ENCODE assay signal across 17 cellular contexts in the genomic region with DNA sequence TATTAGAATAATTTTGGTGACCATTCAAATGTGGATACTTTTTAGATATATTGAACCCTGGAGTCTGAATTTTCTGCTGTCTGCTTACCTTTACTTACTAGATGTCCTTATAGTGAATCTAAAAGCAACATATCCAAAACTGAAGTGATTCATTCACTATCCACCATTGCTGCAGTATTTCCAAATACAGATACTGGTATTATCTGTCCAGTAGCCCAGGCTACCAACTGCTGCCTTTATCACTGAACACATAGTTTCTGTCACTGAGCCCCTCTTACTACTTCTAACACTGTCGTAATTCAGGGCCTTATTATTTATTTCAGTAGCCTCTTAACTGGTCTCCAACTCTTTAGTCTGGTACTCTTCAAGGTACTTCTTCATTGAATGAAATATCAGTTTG. TPM values are rescaled to one million over a fixed set of nuclear protein-coding genes. Genes with fewer than 3 reads are reported as not detected.
DNase-seq lines count a peak whose midpoint lies in the region; TF ChIP-seq lines count a peak whose summit lies in the region.
"Had no signal": no experiment of that assay in that cellular context is flagged by ENCODE, and none has a peak within 500 bp of the region (broad histone marks: within the 10 kb centered on the region; RNA-seq: fewer than 3 reads in every experiment).

No MANE protein-coding gene starts in this region.

- no peak overlapping the region for H2AFZ ChIP-seq in PC-9
- H2AFZ ChIP-seq: parathyroid adenoma had no signal

- peaks cover 91% of the 10 kb centered on the region for H3K79me2 ChIP-seq in PC-9 (ENCODE audit: low read depth)

- H3K4me2 ChIP-seq in PC-9 = peak overlapping the region; percentile 63

- no peaks in the 10 kb centered on the region for H3K36me3 ChIP-seq in breast epithelium
- H3K36me3 ChIP-seq in PC-9 (ENCODE audit: low read depth) = no peaks in the 10 kb centered on the region
- H3K36me3 ChIP-seq: SJCRH30 had no signal

- no peak for DNase-seq in MCF 10A (ENCODE audit: unreplicated experiment)
- DNase-seq in breast epithelium (ENCODE audit: low spot score in 2 of 2) = no peak
- no peak for DNase-seq in PC-9
- no peak for DNase-seq in epithelial cell of prostate (ENCODE audit: low read depth, low spot score)
- no peak for DNase-seq in type B pancreatic cell (ENCODE audit: extremely low spot score, unreplicated experiment)
- no peak for DNase-seq in SKM-1 (lab: John Stamatoyannopoulos, UW; ENCODE audit: unreplicated experiment)
- no peak for DNase-seq in GM19238 (ENCODE audit: insufficient read length, low spot score)
- no peak for DNase-seq in GM13976 (ENCODE audit: low spot score)
- DNase-seq: activated CD8-positive, alpha-beta memory T cell treated with anti-CD3 and anti-CD28 coated beads, Interleukin-2, amount 50 U/mL, for 48 hours; central memory CD4-positive, alpha-beta T cell; COR-L47; NCI-H2029 treated with DMSO at 0.1 percent for 48 hours; NCI-H526; SJCRH30; stimulated activated CD4-positive, alpha-beta T cell treated with anti-CD3 and anti-CD28 coated beads, Interleukin-1b, Interleukin-23, amount 100 ng/mL, for 48 hours had no signal

- BruUV-seq in MCF 10A (replicated peaks; lab: Mats Ljungman, UMichigan) (TSS peak; percentile 85), PC-9 (replicated peaks; lab: Mats Ljungman, UMichigan) (TSS peak; percentile 93)

- H4K20me1 ChIP-seq in PC-9 (ENCODE audit: insufficient read depth) = no peaks in the 10 kb centered on the region

- no peaks in the 10 kb centered on the region for H3K9me3 Mint-ChIP-seq in MCF 10A (ENCODE audit: unreplicated experiment)
- H3K9me3 Mint-ChIP-seq in type B pancreatic cell = no peaks in the 10 kb centered on the region

- H3F3A ChIP-seq in PC-9 (ENCODE audit: insufficient read depth, low read depth) = peaks cover 54% of the 10 kb centered on the region

- peak overlapping the region; percentile 3 for H3K4me3 Mint-ChIP-seq in MCF 10A (ENCODE audit: unreplicated experiment)
- no peak overlapping the region for H3K4me3 Mint-ChIP-seq in type B pancreatic cell

- in situ Hi-C loops in GM13976 (cut with MboI; ENCODE audit: low sequenced_read_pairs, unreplicated experiment) = no loop called here

- H3K4me3 ChIP-seq in breast epithelium (no peak overlapping the region), PC-9 (no peak overlapping the region)
- H3K4me3 ChIP-seq: SJCRH30 had no signal

- TF ChIP-seq CTCF in MCF 10A (IDR thresholded peaks at IDR 0.05; ENCODE audit: unreplicated experiment) = no peak
- TF ChIP-seq CTCF in breast epithelium (IDR thresholded peaks at IDR 0.05) = no peak
- TF ChIP-seq CTCF in PC-9 (conservative IDR thresholded peaks at IDR 0.05) = no peak
- no peak for TF ChIP-seq CTCF in type B pancreatic cell (conservative IDR thresholded peaks at IDR 0.05)
- no peak for TF ChIP-seq CTCF in GM13976 (IDR thresholded peaks at IDR 0.05; ENCODE audit: borderline replicate concordance, control extremely low read depth, extremely low read depth, insufficient read depth, missing control alignments)

- H3K27ac Mint-ChIP-seq in MCF 10A (ENCODE audit: low read depth, unreplicated experiment) (peak overlapping the region; percentile 85), type B pancreatic cell (peak overlapping the region; percentile 79)

- TF ChIP-seq POLR2A in breast epithelium (IDR thresholded peaks at IDR 0.05) = no peak

- POLR2A ChIA-PET in MCF 10A (lab: Yijun Ruan, JAX) (interaction anchor here (0.6 to 1.4 kb wide), 12 partner anchors 9 to 725 kb away, joined by 3 to 14 read pairs (median 4); a partner anchor contains a TSS), PC-9 (lab: Charles Lee; ENCODE audit: unreplicated experiment) (interaction anchor here (0.5 to 1.0 kb wide), 2 partner anchors 31 to 47 kb away, joined by 4 to 22 read pairs; no protein-coding TSS in a partner anchor)

- CTCF ChIA-PET in MCF 10A (lab: Yijun Ruan, JAX) (interaction anchor here (0.6 kb wide), 1 partner anchor 23 kb away, joined by 5 read pairs; no protein-coding TSS in a partner anchor), PC-9 (lab: Charles Lee) (interaction anchor here (0.7 kb wide), 1 partner anchor 208 kb away, joined by 3 read pairs; no protein-coding TSS in a partner anchor)

- H3K4me1 ChIP-seq in breast epithelium (peaks cover 0 to 11% of the 10 kb centered on the region in 2 donors), PC-9 (replicated peaks; ENCODE audit: insufficient read depth) (peaks cover 57% of the 10 kb centered on the region)
- H3K4me1 ChIP-seq: parathyroid adenoma had no signal

- H3K4me1 Mint-ChIP-seq in MCF 10A (ENCODE audit: insufficient read depth, unreplicated experiment) (peaks cover 66% of the 10 kb centered on the region), type B pancreatic cell (ENCODE audit: unreplicated experiment) (peaks cover 18% of the 10 kb centered on the region)

- H3K9me3 ChIP-seq in breast epithelium (no peaks in the 10 kb centered on the region), PC-9 (ENCODE audit: insufficient read depth, low read depth) (no peaks in the 10 kb centered on the region)
- H3K9me3 ChIP-seq: SJCRH30 had no signal

- no peaks in the 10 kb centered on the region for H3K9me2 ChIP-seq in PC-9 (ENCODE audit: insufficient read depth)

- H3K36me3 Mint-ChIP-seq in MCF 10A (ENCODE audit: insufficient read depth, unreplicated experiment) (peaks cover 10% of the 10 kb centered on the region), type B pancreatic cell (peaks cover 5% of the 10 kb centered on the region)

- no peaks in the 10 kb centered on the region for H3K27me3 ChIP-seq in breast epithelium
- no peaks in the 10 kb centered on the region for H3K27me3 ChIP-seq in PC-9 (ENCODE audit: insufficient read depth, low read depth)
- H3K27me3 ChIP-seq: SJCRH30 had no signal

- intact Hi-C loops in MCF 10A (cut with micrococcal nuclease) (no loop called here), breast epithelium (cut with DNase I; ENCODE audit: low total_unique reads) (no loop called here), PC-9 (cut with micrococcal nuclease; ENCODE audit: unreplicated experiment) (no loop called here)

- H3K27ac ChIP-seq in breast epithelium = peak overlapping the region in 1 of 2 donors; percentile 59
- H3K27ac ChIP-seq in PC-9 = peak overlapping the region; percentile 91
- H3K27ac ChIP-seq in epithelial cell of prostate = peak overlapping the region; percentile 92
- H3K27ac ChIP-seq: HL-60, parathyroid adenoma, SJCRH30 had no signal

- no peaks in the 10 kb centered on the region for H3K27me3 Mint-ChIP-seq in MCF 10A (ENCODE audit: insufficient read depth, unreplicated experiment)
- no peaks in the 10 kb centered on the region for H3K27me3 Mint-ChIP-seq in type B pancreatic cell

RNA-seq across cellular contexts. Expression of a gene that starts 49.2 kb away (rescaled TPM):
- total RNA-seq in MCF 10A (2022) (71.0 and 77.9 TPM in 2 replicates), breast epithelium (100 to 1,000 TPM in 1 of 3 donors, 10 to 100 TPM in 2; 41.3 to 105 (median 83.6) TPM), PC-9 (2021) (116 and 119 TPM in 2 replicates), type B pancreatic cell (ENCODE audit: low replicate concordance) (55.1 and 71.0 TPM in 2 replicates)
